1 cellular context compared by ENCODE assay signal in the genomic region with DNA sequence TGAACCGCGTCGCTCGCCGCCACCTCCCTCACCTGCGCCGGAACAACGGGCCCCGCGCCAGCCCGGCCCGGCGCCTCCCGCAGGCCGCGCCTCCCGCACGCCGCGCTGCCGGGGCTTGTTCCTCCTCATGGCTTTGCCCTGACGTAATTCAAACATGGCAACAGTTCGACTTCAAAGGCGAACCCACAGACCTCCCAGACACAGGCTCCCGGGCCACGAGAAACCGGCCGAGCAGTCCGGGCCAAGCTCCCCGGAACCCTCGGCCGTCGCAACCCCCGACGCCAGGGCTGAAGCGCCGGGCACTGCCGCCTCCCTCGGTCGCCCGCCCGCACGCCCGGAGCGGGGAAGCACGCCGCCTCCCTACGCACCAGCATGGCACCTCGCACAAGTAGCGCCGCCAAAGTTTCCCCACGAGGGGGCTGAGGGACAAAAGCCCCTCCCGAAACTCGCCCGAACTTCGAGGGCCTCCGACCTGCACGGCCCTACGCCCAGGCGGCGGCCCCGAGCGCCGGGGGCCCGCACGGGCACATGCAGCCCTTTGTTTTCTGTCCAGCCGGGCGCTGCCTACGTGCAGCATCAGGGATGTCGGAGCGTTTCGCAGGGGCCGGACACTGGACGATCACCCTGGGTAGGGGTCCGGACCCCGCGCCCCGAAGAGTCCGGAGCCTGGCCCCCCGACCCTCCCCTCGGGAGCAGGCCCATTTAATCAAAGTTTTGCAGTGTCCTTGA.
TF ChIP-seq lines count a peak whose summit lies in the region.

No MANE protein-coding gene starts in this region.

TF ChIP-seq in GM12878, 131 proteins besides CTCF, POLR2A, EP300 and RAD21 (continued from another document and continues in another):
- TF ChIP-seq, protein P1, sequence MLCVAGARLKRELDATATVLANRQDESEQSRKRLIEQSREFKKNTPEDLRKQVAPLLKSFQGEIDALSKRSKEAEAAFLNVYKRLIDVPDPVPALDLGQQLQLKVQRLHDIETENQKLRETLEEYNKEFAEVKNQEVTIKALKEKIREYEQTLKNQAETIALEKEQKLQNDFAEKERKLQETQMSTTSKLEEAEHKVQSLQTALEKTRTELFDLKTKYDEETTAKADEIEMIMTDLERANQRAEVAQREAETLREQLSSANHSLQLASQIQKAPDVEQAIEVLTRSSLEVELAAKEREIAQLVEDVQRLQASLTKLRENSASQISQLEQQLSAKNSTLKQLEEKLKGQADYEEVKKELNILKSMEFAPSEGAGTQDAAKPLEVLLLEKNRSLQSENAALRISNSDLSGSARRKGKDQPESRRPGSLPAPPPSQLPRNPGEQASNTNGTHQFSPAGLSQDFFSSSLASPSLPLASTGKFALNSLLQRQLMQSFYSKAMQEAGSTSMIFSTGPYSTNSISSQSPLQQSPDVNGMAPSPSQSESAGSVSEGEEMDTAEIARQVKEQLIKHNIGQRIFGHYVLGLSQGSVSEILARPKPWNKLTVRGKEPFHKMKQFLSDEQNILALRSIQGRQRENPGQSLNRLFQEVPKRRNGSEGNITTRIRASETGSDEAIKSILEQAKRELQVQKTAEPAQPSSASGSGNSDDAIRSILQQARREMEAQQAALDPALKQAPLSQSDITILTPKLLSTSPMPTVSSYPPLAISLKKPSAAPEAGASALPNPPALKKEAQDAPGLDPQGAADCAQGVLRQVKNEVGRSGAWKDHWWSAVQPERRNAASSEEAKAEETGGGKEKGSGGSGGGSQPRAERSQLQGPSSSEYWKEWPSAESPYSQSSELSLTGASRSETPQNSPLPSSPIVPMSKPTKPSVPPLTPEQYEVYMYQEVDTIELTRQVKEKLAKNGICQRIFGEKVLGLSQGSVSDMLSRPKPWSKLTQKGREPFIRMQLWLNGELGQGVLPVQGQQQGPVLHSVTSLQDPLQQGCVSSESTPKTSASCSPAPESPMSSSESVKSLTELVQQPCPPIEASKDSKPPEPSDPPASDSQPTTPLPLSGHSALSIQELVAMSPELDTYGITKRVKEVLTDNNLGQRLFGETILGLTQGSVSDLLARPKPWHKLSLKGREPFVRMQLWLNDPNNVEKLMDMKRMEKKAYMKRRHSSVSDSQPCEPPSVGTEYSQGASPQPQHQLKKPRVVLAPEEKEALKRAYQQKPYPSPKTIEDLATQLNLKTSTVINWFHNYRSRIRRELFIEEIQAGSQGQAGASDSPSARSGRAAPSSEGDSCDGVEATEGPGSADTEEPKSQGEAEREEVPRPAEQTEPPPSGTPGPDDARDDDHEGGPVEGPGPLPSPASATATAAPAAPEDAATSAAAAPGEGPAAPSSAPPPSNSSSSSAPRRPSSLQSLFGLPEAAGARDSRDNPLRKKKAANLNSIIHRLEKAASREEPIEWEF (IDR thresholded peaks at IDR 0.05; ENCODE audit: insufficient replicate concordance, low read depth, low read length), result no peak
- TF ChIP-seq, protein P2, sequence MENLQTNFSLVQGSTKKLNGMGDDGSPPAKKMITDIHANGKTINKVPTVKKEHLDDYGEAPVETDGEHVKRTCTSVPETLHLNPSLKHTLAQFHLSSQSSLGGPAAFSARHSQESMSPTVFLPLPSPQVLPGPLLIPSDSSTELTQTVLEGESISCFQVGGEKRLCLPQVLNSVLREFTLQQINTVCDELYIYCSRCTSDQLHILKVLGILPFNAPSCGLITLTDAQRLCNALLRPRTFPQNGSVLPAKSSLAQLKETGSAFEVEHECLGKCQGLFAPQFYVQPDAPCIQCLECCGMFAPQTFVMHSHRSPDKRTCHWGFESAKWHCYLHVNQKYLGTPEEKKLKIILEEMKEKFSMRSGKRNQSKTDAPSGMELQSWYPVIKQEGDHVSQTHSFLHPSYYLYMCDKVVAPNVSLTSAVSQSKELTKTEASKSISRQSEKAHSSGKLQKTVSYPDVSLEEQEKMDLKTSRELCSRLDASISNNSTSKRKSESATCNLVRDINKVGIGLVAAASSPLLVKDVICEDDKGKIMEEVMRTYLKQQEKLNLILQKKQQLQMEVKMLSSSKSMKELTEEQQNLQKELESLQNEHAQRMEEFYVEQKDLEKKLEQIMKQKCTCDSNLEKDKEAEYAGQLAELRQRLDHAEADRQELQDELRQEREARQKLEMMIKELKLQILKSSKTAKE (IDR thresholded peaks at IDR 0.05; ENCODE audit: low read depth, poor library complexity, severe bottlenecking), result no peak
- TF ChIP-seq BMI1 (IDR thresholded peaks at IDR 0.05; ENCODE audit: borderline replicate concordance) (no peak), POLR2AphosphoS2 (IDR thresholded peaks at IDR 0.05; ENCODE audit: low read depth, low read length) (peak; percentile 61; the same call in 1 of the 2 replicates), ZNF24 (IDR thresholded peaks at IDR 0.05) (no peak), SMC3 (IDR thresholded peaks at IDR 0.05; ENCODE audit: borderline replicate concordance, low read length) (no peak), NBN (IDR thresholded peaks at IDR 0.05) (no peak), KAT2A (conservative IDR thresholded peaks at IDR 0.05; ENCODE audit: control insufficient read depth, low read depth, low read length) (no peak), SPI1 (IDR thresholded peaks at IDR 0.05; ENCODE audit: borderline replicate concordance, insufficient read depth, low read depth, low read length) (no peak), POU2F2 (IDR thresholded peaks at IDR 0.05; ENCODE audit: borderline replicate concordance, low read depth, low read length) (0 out of 3 replicates have a peak, but pooled peaks have one; percentile 13), CHD1 (IDR thresholded peaks at IDR 0.05; ENCODE audit: low read depth, low read length) (no peak), SIN3A (IDR thresholded peaks at IDR 0.05; ENCODE audit: low read depth, low read length) (no peak), NFXL1 (IDR thresholded peaks at IDR 0.05; ENCODE audit: borderline replicate concordance) (no peak), SMAD5 (IDR thresholded peaks at IDR 0.05; ENCODE audit: low read depth) (no peak), BHLHE40 (IDR thresholded peaks at IDR 0.05; ENCODE audit: borderline replicate concordance in 1 of 2, low read depth in 2 of 2, low read length in 1 of 2) (peak; percentile 16 to 78; a peak in 3 of 4 replicates), NR2C2 (IDR thresholded peaks at IDR 0.05; ENCODE audit: borderline replicate concordance, control insufficient read depth, insufficient read length, low read depth) (no peak), NR2C1 (IDR thresholded peaks at IDR 0.05) (no peak), MEF2B (IDR thresholded peaks at IDR 0.05; ENCODE audit: partially characterized antibody, poor library complexity, severe bottlenecking) (no peak), GABPA (IDR thresholded peaks at IDR 0.05; ENCODE audit: low read depth) (no peak), TCF7 (IDR thresholded peaks at IDR 0.05; ENCODE audit: borderline replicate concordance) (0 out of 2 replicates have a peak, but pooled peaks have one; percentile 31), ZNF622 (IDR thresholded peaks at IDR 0.05) (no peak), HCFC1 (IDR thresholded peaks at IDR 0.05; ENCODE audit: low read length) (no peak), PML (IDR thresholded peaks at IDR 0.05; ENCODE audit: low read length) (no peak), HDGF (IDR thresholded peaks at IDR 0.05) (no peak), NFYA (IDR thresholded peaks at IDR 0.05; ENCODE audit: borderline replicate concordance, low read depth, low read length) (no peak), RUNX3 (IDR thresholded peaks at IDR 0.05; ENCODE audit: low read length) (no peak), GATAD2B (conservative IDR thresholded peaks at IDR 0.05; ENCODE audit: low read depth) (peak; percentile 78), MTA3 (IDR thresholded peaks at IDR 0.05; ENCODE audit: borderline replicate concordance, low read length) (no peak), FOS (IDR thresholded peaks at IDR 0.05; ENCODE audit: borderline replicate concordance, extremely low read depth, insufficient read length) (no peak), SREBF2 (IDR thresholded peaks at IDR 0.05; ENCODE audit: low read length) (no peak), BACH1 (IDR thresholded peaks at IDR 0.05; ENCODE audit: borderline replicate concordance) (no peak), YY1 (IDR thresholded peaks at IDR 0.05; ENCODE audit: low read depth, low read length) (peak; percentile 83), LARP7 (IDR thresholded peaks at IDR 0.05) (peak; percentile 85)
- TF ChIP-seq, protein P3, sequence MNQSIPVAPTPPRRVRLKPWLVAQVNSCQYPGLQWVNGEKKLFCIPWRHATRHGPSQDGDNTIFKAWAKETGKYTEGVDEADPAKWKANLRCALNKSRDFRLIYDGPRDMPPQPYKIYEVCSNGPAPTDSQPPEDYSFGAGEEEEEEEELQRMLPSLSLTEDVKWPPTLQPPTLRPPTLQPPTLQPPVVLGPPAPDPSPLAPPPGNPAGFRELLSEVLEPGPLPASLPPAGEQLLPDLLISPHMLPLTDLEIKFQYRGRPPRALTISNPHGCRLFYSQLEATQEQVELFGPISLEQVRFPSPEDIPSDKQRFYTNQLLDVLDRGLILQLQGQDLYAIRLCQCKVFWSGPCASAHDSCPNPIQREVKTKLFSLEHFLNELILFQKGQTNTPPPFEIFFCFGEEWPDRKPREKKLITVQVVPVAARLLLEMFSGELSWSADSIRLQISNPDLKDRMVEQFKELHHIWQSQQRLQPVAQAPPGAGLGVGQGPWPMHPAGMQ (IDR thresholded peaks at IDR 0.05; ENCODE audit: borderline replicate concordance), result no peak
- TF ChIP-seq, protein P4, sequence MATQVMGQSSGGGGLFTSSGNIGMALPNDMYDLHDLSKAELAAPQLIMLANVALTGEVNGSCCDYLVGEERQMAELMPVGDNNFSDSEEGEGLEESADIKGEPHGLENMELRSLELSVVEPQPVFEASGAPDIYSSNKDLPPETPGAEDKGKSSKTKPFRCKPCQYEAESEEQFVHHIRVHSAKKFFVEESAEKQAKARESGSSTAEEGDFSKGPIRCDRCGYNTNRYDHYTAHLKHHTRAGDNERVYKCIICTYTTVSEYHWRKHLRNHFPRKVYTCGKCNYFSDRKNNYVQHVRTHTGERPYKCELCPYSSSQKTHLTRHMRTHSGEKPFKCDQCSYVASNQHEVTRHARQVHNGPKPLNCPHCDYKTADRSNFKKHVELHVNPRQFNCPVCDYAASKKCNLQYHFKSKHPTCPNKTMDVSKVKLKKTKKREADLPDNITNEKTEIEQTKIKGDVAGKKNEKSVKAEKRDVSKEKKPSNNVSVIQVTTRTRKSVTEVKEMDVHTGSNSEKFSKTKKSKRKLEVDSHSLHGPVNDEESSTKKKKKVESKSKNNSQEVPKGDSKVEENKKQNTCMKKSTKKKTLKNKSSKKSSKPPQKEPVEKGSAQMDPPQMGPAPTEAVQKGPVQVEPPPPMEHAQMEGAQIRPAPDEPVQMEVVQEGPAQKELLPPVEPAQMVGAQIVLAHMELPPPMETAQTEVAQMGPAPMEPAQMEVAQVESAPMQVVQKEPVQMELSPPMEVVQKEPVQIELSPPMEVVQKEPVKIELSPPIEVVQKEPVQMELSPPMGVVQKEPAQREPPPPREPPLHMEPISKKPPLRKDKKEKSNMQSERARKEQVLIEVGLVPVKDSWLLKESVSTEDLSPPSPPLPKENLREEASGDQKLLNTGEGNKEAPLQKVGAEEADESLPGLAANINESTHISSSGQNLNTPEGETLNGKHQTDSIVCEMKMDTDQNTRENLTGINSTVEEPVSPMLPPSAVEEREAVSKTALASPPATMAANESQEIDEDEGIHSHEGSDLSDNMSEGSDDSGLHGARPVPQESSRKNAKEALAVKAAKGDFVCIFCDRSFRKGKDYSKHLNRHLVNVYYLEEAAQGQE (IDR thresholded peaks at IDR 0.05; ENCODE audit: low read depth, low read length), result no peak; the same call in 1 of the 2 replicates
- TF ChIP-seq, protein P5, sequence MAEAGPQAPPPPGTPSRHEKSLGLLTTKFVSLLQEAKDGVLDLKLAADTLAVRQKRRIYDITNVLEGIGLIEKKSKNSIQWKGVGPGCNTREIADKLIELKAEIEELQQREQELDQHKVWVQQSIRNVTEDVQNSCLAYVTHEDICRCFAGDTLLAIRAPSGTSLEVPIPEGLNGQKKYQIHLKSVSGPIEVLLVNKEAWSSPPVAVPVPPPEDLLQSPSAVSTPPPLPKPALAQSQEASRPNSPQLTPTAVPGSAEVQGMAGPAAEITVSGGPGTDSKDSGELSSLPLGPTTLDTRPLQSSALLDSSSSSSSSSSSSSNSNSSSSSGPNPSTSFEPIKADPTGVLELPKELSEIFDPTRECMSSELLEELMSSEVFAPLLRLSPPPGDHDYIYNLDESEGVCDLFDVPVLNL (IDR thresholded peaks at IDR 0.05; ENCODE audit: low read depth, low read length), result no peak
- TF ChIP-seq, protein P6, sequence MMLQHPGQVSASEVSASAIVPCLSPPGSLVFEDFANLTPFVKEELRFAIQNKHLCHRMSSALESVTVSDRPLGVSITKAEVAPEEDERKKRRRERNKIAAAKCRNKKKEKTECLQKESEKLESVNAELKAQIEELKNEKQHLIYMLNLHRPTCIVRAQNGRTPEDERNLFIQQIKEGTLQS (IDR thresholded peaks at IDR 0.05; ENCODE audit: borderline replicate concordance, extremely low read depth, low read depth, low read length), result no peak
- TF ChIP-seq, protein P7, sequence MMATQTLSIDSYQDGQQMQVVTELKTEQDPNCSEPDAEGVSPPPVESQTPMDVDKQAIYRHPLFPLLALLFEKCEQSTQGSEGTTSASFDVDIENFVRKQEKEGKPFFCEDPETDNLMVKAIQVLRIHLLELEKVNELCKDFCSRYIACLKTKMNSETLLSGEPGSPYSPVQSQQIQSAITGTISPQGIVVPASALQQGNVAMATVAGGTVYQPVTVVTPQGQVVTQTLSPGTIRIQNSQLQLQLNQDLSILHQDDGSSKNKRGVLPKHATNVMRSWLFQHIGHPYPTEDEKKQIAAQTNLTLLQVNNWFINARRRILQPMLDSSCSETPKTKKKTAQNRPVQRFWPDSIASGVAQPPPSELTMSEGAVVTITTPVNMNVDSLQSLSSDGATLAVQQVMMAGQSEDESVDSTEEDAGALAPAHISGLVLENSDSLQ (IDR thresholded peaks at IDR 0.05), result no peak
- TF ChIP-seq, protein P8, sequence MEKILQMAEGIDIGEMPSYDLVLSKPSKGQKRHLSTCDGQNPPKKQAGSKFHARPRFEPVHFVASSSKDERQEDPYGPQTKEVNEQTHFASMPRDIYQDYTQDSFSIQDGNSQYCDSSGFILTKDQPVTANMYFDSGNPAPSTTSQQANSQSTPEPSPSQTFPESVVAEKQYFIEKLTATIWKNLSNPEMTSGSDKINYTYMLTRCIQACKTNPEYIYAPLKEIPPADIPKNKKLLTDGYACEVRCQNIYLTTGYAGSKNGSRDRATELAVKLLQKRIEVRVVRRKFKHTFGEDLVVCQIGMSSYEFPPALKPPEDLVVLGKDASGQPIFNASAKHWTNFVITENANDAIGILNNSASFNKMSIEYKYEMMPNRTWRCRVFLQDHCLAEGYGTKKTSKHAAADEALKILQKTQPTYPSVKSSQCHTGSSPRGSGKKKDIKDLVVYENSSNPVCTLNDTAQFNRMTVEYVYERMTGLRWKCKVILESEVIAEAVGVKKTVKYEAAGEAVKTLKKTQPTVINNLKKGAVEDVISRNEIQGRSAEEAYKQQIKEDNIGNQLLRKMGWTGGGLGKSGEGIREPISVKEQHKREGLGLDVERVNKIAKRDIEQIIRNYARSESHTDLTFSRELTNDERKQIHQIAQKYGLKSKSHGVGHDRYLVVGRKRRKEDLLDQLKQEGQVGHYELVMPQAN (conservative IDR thresholded peaks at IDR 0.05), result peak; percentile 54; the same call in 1 of the 2 replicates
